In genomic region chr9:113591899-113592625, GRCh38 we compare ENCODE assay signal across 1 cellular context.
TF ChIP-seq lines count a peak whose summit lies in the region.

No MANE protein-coding gene starts in this region.

TF ChIP-seq in H1, 55 proteins besides CTCF, POLR2A, EP300 and RAD21 (continued from another document):
- no peak for TF ChIP-seq CHD7 (IDR thresholded peaks at IDR 0.05; ENCODE audit: insufficient replicate concordance, low read length)
- TF ChIP-seq TEAD4 (IDR thresholded peaks at IDR 0.05; ENCODE audit: low read depth, low read length), result no peak
